8 cellular contexts compared by ENCODE assay signal in genomic region chrX:100413231-100413630, GRCh38. TPM values are rescaled to one million over a fixed set of nuclear protein-coding genes. Genes with fewer than 3 reads are reported as not detected.
DNase-seq lines count a peak whose midpoint lies in the region; ATAC-seq lines count a peak whose summit lies in the region.

No MANE protein-coding gene starts in this region.

- H2AFZ ChIP-seq in Karpas-422 (ENCODE audit: low read length): no peak overlapping the region
- H2AFZ ChIP-seq in neuronal stem cell (ENCODE audit: low read length): peak overlapping the region; percentile 52

- H3K4me1 ChIP-seq in Karpas-422 (ENCODE audit: low read length) (no peaks in the 10 kb centered on the region), SJCRH30 (no peaks in the 10 kb centered on the region), neuronal stem cell (ENCODE audit: control insufficient read depth in 2 of 2, insufficient read depth in 1 of 2, low read depth in 1 of 2, low read length in 2 of 2) (peaks cover 6 to 17% of the 10 kb centered on the region in 2 donors)

- H3K14ac ChIP-seq in neuronal stem cell (ENCODE audit: low read length): no peak overlapping the region

- no peak overlapping the region for H2BK120ac ChIP-seq in neuronal stem cell (ENCODE audit: low read depth, low read length)

- ATAC-seq in activated CD4-positive, alpha-beta T cell treated with anti-CD3 and anti-CD28 coated beads for 36 hours: no peak
- ATAC-seq in GM21529 (IDR thresholded peaks at IDR 0.05; ENCODE audit: unreplicated experiment): peak; percentile 77
- ATAC-seq in esophagus mucosa: peak; percentile 48

- no peaks in the 10 kb centered on the region for H3K9me2 ChIP-seq in Karpas-422 (replicated peaks; ENCODE audit: insufficient read depth, low read length)

- no peak overlapping the region for H3K18ac ChIP-seq in neuronal stem cell (ENCODE audit: low read length)

- H4K91ac ChIP-seq in neuronal stem cell (ENCODE audit: low read depth, low read length, poor library complexity): no peak overlapping the region

- DNase-seq in activated CD4-positive, alpha-beta T cell treated with anti-CD3 and anti-CD28 coated beads for 36 hours: peak; percentile 43
- DNase-seq in activated CD4-positive, alpha-beta T cell treated with anti-CD3 and anti-CD28 coated beads for 4 hours: no peak
- DNase-seq in Karpas-422: peak; percentile 87
- DNase-seq in SJCRH30: peak; percentile 19 to 70
- no peak for DNase-seq in neuronal stem cell (ENCODE audit: low spot score)
- DNase-seq in activated CD8-positive, alpha-beta memory T cell treated with anti-CD3 and anti-CD28 coated beads for 24 hours: no peak

- no peaks in the 10 kb centered on the region for H3K27me3 ChIP-seq in Karpas-422 (ENCODE audit: low read length)
- H3K27me3 ChIP-seq in SJCRH30: no peaks in the 10 kb centered on the region
- H3K27me3 ChIP-seq in neuronal stem cell (ENCODE audit: control insufficient read depth in 3 of 3, insufficient read depth in 3 of 3, low read depth in 1 of 3, low read length in 3 of 3): peaks cover 3 to 30% (median 5%) of the 10 kb centered on the region in 3 experiments

- no peaks in the 10 kb centered on the region for H3K36me3 Mint-ChIP-seq in activated CD4-positive, alpha-beta T cell treated with anti-CD3 and anti-CD28 coated beads for 36 hours (ENCODE audit: low read depth)

- peaks cover 32% of the 10 kb centered on the region for H3K27me3 Mint-ChIP-seq in activated CD4-positive, alpha-beta T cell treated with anti-CD3 and anti-CD28 coated beads for 36 hours

- H3K36me3 ChIP-seq in Karpas-422 (ENCODE audit: insufficient read depth, low read length): no peaks in the 10 kb centered on the region
- H3K36me3 ChIP-seq in SJCRH30: no peaks in the 10 kb centered on the region
- H3K36me3 ChIP-seq in neuronal stem cell (replicated peaks in 1 of 2; ENCODE audit: control insufficient read depth in 2 of 2, insufficient read depth in 2 of 2, low read length in 2 of 2): peaks cover 0 to under 1% of the 10 kb centered on the region in 2 donors

- intact Hi-C loops in activated CD4-positive, alpha-beta T cell treated with anti-CD3 and anti-CD28 coated beads for 36 hours (cut with DNase I, micrococcal nuclease): loop anchor here in 1 of 2 experiments (2.0 to 5.0 kb wide), 2 partner anchors 44 to 1111 kb away; no protein-coding TSS in a partner anchor

- H3K79me2 ChIP-seq in Karpas-422 (ENCODE audit: low read length): no peaks in the 10 kb centered on the region

- H3K9ac ChIP-seq in Karpas-422 (ENCODE audit: low read length) (no peak overlapping the region), neuronal stem cell (ENCODE audit: low read depth, low read length, poor library complexity) (no peak overlapping the region)

- H3K27ac ChIP-seq in Karpas-422 (ENCODE audit: low read length) (no peak overlapping the region), SJCRH30 (no peak overlapping the region), neuronal stem cell (replicated peaks; ENCODE audit: low read length) (no peak overlapping the region)

- peaks cover 9% of the 10 kb centered on the region for H3K4me1 Mint-ChIP-seq in activated CD4-positive, alpha-beta T cell treated with anti-CD3 and anti-CD28 coated beads for 36 hours

- H3K4me3 Mint-ChIP-seq in activated CD4-positive, alpha-beta T cell treated with anti-CD3 and anti-CD28 coated beads for 36 hours: no peak overlapping the region

- no peaks in the 10 kb centered on the region for H3K9me3 ChIP-seq in Karpas-422 (ENCODE audit: low read length)
- no peaks in the 10 kb centered on the region for H3K9me3 ChIP-seq in SJCRH30 (replicated peaks)
- H3K9me3 ChIP-seq in neuronal stem cell (replicated peaks in 1 of 2; ENCODE audit: control insufficient read depth in 2 of 2, insufficient read depth in 1 of 2, low read depth in 1 of 2, low read length in 2 of 2): peaks cover 0 to 2% of the 10 kb centered on the region in 2 donors

- CTCF ChIA-PET in activated CD4-positive, alpha-beta T cell treated with anti-CD3 and anti-CD28 coated beads for 36 hours (lab: Charles Lee): interaction anchor here (0.9 to 1.0 kb wide), 3 partner anchors 39 to 195 kb away, joined by 3 to 5 read pairs (median 4); no protein-coding TSS in a partner anchor

- no peak overlapping the region for H2BK15ac ChIP-seq in neuronal stem cell (ENCODE audit: low read length)

- H3K79me1 ChIP-seq in neuronal stem cell (ENCODE audit: low read depth, low read length): no peaks in the 10 kb centered on the region

- no peak overlapping the region for H2BK5ac ChIP-seq in neuronal stem cell (ENCODE audit: low read length)

- no peak overlapping the region for H3K27ac Mint-ChIP-seq in activated CD4-positive, alpha-beta T cell treated with anti-CD3 and anti-CD28 coated beads for 36 hours

- no peak overlapping the region for H2BK12ac ChIP-seq in neuronal stem cell (ENCODE audit: low read length)

- H3K4me3 ChIP-seq in Karpas-422 (ENCODE audit: low read length) (no peak overlapping the region), SJCRH30 (no peak overlapping the region), neuronal stem cell (ENCODE audit: low read length in 2 of 2) (no peak overlapping the region)

- POLR2A ChIA-PET in activated CD4-positive, alpha-beta T cell treated with anti-CD3 and anti-CD28 coated beads for 36 hours (lab: Charles Lee): no interaction called here

- no peaks in the 10 kb centered on the region for H4K20me1 ChIP-seq in Karpas-422 (ENCODE audit: insufficient read depth, low read depth, low read length)

- H3K4me2 ChIP-seq in Karpas-422 (ENCODE audit: low read depth, low read length, poor library complexity, severe bottlenecking) (peak overlapping the region; percentile 22), neuronal stem cell (ENCODE audit: insufficient read depth, low read length, poor library complexity, severe bottlenecking) (no peak overlapping the region)

- H4K8ac ChIP-seq in neuronal stem cell (ENCODE audit: low read depth, low read length): no peak overlapping the region

- H3K9me3 Mint-ChIP-seq in activated CD4-positive, alpha-beta T cell treated with anti-CD3 and anti-CD28 coated beads for 36 hours (ENCODE audit: low read depth): no peaks in the 10 kb centered on the region

- no peak overlapping the region for H3K4ac ChIP-seq in neuronal stem cell (ENCODE audit: low read length)

- H2AK5ac ChIP-seq in neuronal stem cell (ENCODE audit: low read depth, low read length): no peak overlapping the region

- no CpG with 5 or more reads among the region's 5 CpGs for WGBS in neuronal stem cell (ENCODE audit: extremely low coverage in 2 of 2, insufficient read length in 2 of 2, insufficient replicate concordance in 1 of 2), 2 donors

- H3K23ac ChIP-seq in neuronal stem cell (ENCODE audit: low read depth, low read length, poor library complexity): no peak overlapping the region

RNA-seq across cellular contexts. Expression of gene PCDH19, which starts 3.2 kb away (rescaled TPM):
- total RNA-seq in activated CD4-positive, alpha-beta T cell treated with anti-CD3 and anti-CD28 coated beads for 36 hours: under 1 TPM in 1 of 2 experiments, not detected in 1; 0.02 TPM
- not detected in 2 replicates for total RNA-seq in Karpas-422 (2014; rRNA removed; shearing (Covaris generic); ENCODE audit: low replicate concordance)
- 0.30 TPM in 2 replicates for total RNA-seq in SJCRH30 (2014; rRNA removed; shearing (Covaris generic))
- total RNA-seq in esophagus mucosa: 0.64 TPM
- 3.0 TPM for polyA plus RNA-seq in neuronal stem cell (2013, experiment 1 of 2)
- 5.4 TPM for polyA plus RNA-seq in neuronal stem cell (2013, experiment 2 of 2)

Comparison
In these comparisons a context has a peak if more than half of its experiments do, and no peak if none do; other contexts are left out.
1. DNase-seq: peak in activated CD4-positive, alpha-beta T cell treated with anti-CD3 and anti-CD28 coated beads for 36 hours (single experiment), Karpas-422 (single experiment) and SJCRH30 (2 of 2); none in activated CD4-positive, alpha-beta T cell treated with anti-CD3 and anti-CD28 coated beads for 4 hours (0 of 2), neuronal stem cell (single experiment) and activated CD8-positive, alpha-beta memory T cell treated with anti-CD3 and anti-CD28 coated beads for 24 hours (single experiment).